Comparison of ENCODE assay signal across 13 cellular contexts in the genomic region with DNA sequence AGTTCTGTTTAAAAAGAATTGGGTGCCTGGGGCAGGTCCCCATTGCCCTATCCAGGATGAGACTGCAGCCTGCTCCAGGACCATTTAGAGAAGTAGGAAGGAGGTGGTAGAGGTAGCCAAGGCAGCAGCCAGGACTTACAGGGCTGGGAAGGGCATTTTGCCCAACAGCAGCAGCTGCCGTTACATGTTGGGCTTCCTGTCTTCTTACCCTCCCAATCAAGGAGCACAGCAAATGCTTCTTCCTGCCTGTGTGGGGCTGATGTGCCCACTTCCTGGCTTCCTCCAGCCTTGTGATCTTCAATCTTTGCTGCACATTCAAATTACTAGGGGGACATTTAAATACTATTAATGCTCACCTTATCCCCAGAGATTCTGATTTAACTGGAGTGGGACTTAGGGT.
A peak's percentile ranks its signal among the peaks of the same experiment; 100 is the strongest.
DNase-seq lines count a peak whose midpoint lies in the region; ATAC-seq and TF ChIP-seq lines count a peak whose summit lies in the region.
"Had no signal": no experiment of that assay in that cellular context is flagged by ENCODE, and none has a peak within 500 bp of the region (broad histone marks: within the 10 kb centered on the region; RNA-seq: fewer than 3 reads in every experiment).

No MANE protein-coding gene starts in this region.

- ATAC-seq in left colon = no peak
- ATAC-seq in GM21576 (IDR thresholded peaks at IDR 0.05; ENCODE audit: unreplicated experiment) = no peak

- intact Hi-C loops in adrenal gland (cut with DNase I) = no loop called here
- intact Hi-C loops in left colon (cut with DNase I, micrococcal nuclease) = no loop called here

- H3K27me3 ChIP-seq in adrenal gland = no peaks in the 10 kb centered on the region
- H3K27me3 ChIP-seq: colonic mucosa had no signal

- DNase-seq in activated CD4-positive, alpha-beta T cell treated with anti-CD3 and anti-CD28 coated beads for 4 hours = peak; percentile 10 to 17
- DNase-seq in activated CD4-positive, alpha-beta T cell treated with anti-CD3 and anti-CD28 coated beads for 1 hour = no peak
- peak in 3 of 5 donors; percentile 4 to 58 (median 24) for DNase-seq in T-helper 1 cell
- DNase-seq in adrenal gland = no peak
- peak; percentile 6 for DNase-seq in stimulated activated CD8-positive, alpha-beta memory T cell treated with anti-CD3 and anti-CD28 coated beads, Interleukin-12 subunit alpha, Interleukin-12 subunit beta, amount 100 ng/mL, for 1 hour (ENCODE audit: low read depth)
- no peak for DNase-seq in left colon
- no peak for DNase-seq in NCI-H2107 treated with DMSO at 0.1 percent for 48 hours (lab: John Stamatoyannopoulos, UW; ENCODE audit: unreplicated experiment)
- DNase-seq: colonic mucosa, H9, NCI-H2227 treated with DMSO at 0.1 percent for 48 hours, WERI-Rb-1 had no signal

- no peak for TF ChIP-seq CTCF in adrenal gland (IDR thresholded peaks at IDR 0.05)

- 45 to 70% (median 61%) methylated on average over 1 of the region's 1 CpG for WGBS in adrenal gland, 4 donors

- peaks cover 0 to 11% of the 10 kb centered on the region in 2 donors for H3K4me1 ChIP-seq in adrenal gland (replicated peaks in 1 of 2)
- H3K4me1 ChIP-seq: colonic mucosa, parathyroid adenoma had no signal

- H3K27ac ChIP-seq in adrenal gland = peak overlapping the region in 3 of 5 donors; percentile 41 to 70 (median 48)
- H3K27ac ChIP-seq: colonic mucosa, parathyroid adenoma, WERI-Rb-1 had no signal

- no peak overlapping the region for H3K4me3 ChIP-seq in adrenal gland
- H3K4me3 ChIP-seq: colonic mucosa had no signal

- no peaks in the 10 kb centered on the region for H3K36me3 ChIP-seq in adrenal gland (replicated peaks in 1 of 2)
- H3K36me3 ChIP-seq: colonic mucosa, WERI-Rb-1 had no signal

- H3K9me3 ChIP-seq in adrenal gland (replicated peaks in 1 of 3) = no peaks in the 10 kb centered on the region
- H3K9me3 ChIP-seq: colonic mucosa had no signal

- no peak for TF ChIP-seq POLR2A in adrenal gland (IDR thresholded peaks at IDR 0.05)

Comparison
In these comparisons a context has a peak if more than half of its experiments do, and no peak if none do; other contexts are left out.
1. DNase-seq: peak in activated CD4-positive, alpha-beta T cell treated with anti-CD3 and anti-CD28 coated beads for 4 hours (2 of 2), T-helper 1 cell (3 of 5) and stimulated activated CD8-positive, alpha-beta memory T cell treated with anti-CD3 and anti-CD28 coated beads, Interleukin-12 subunit alpha, Interleukin-12 subunit beta, amount 100 ng/mL, for 1 hour (single experiment); none in activated CD4-positive, alpha-beta T cell treated with anti-CD3 and anti-CD28 coated beads for 1 hour (single experiment), adrenal gland (0 of 7), left colon (0 of 2) and NCI-H2107 treated with DMSO at 0.1 percent for 48 hours (single experiment).